In the genomic region with DNA sequence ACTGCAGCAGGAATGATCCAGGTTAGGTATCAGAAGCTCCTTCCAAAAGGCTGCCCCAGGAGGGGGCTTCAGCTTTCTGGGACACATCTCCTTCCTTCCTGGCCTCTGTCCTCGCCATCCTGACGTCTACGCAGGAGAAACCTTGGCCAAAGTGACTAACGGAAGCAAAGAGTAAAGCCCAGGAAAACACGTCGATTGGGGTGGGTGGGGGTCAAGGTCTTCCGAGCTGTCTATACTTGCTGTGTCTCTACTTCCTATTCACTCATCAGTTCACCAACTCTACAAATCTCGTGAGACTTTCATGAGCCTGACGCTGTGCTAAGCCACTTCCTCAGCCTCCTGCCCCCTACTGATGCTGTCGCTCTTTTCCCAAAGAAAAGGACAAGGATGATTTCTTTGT, we compare ENCODE assay signal across 8 cellular contexts.
DNase-seq lines count a peak whose midpoint lies in the region; ATAC-seq and TF ChIP-seq lines count a peak whose summit lies in the region.

No MANE protein-coding gene starts in this region.

- intact Hi-C loops in CD14-positive monocyte (cut with micrococcal nuclease): loop anchor here (5.0 to 10.0 kb wide), 2 partner anchors 52 to 55 kb away; no protein-coding TSS in a partner anchor
- intact Hi-C loops in activated CD4-positive, alpha-beta memory T cell treated with anti-CD3 and anti-CD28 coated beads for 36 hours (cut with micrococcal nuclease): loop anchor here (1.0 kb wide), 1 partner anchor 244 kb away; no protein-coding TSS in a partner anchor

- DNase-seq in CD14-positive monocyte (ENCODE audit: low spot score): no peak
- peak; percentile 37 for DNase-seq in activated CD4-positive, alpha-beta memory T cell treated with anti-CD3 and anti-CD28 coated beads for 36 hours
- DNase-seq in lung (ENCODE audit: low spot score): peak; percentile 24
- DNase-seq in HCEC 1CT: no peak
- no peak for DNase-seq in NCI-H1092 treated with DMSO at 0.1 percent for 48 hours (lab: John Stamatoyannopoulos, UW)
- DNase-seq in NCI-H2081 treated with DMSO at 0.1 percent for 48 hours (lab: John Stamatoyannopoulos, UW): no peak

- H3K9me3 ChIP-seq in lung (ENCODE audit: control insufficient read depth in 2 of 2, insufficient read depth in 1 of 2, low read length in 1 of 2): no peaks in the 10 kb centered on the region

- H3K9me3 Mint-ChIP-seq in CD14-positive monocyte: peaks cover 2 to 11% (median 5%) of the 10 kb centered on the region in 7 donors
- H3K9me3 Mint-ChIP-seq in activated CD4-positive, alpha-beta memory T cell treated with anti-CD3 and anti-CD28 coated beads for 36 hours: no peaks in the 10 kb centered on the region

- CTCF ChIA-PET in activated CD4-positive, alpha-beta memory T cell treated with anti-CD3 and anti-CD28 coated beads for 36 hours (lab: Charles Lee): interaction anchor here (0.7 to 6.8 kb wide), 16 partner anchors 16 to 1171 kb away, joined by 3 to 99 read pairs (median 6); partner anchors contain the start of gene RUFY4

- peak overlapping the region; percentile 73 to 84 for H3K4me3 Mint-ChIP-seq in CD14-positive monocyte
- H3K4me3 Mint-ChIP-seq in activated CD4-positive, alpha-beta memory T cell treated with anti-CD3 and anti-CD28 coated beads for 36 hours: peak overlapping the region; percentile 66

- H3K27me3 ChIP-seq in lung (ENCODE audit: control insufficient read depth, insufficient read depth): no peaks in the 10 kb centered on the region

- no peaks in the 10 kb centered on the region for H3K36me3 Mint-ChIP-seq in CD14-positive monocyte
- H3K36me3 Mint-ChIP-seq in activated CD4-positive, alpha-beta memory T cell treated with anti-CD3 and anti-CD28 coated beads for 36 hours: no peaks in the 10 kb centered on the region

- TF ChIP-seq CTCF in CD14-positive monocyte (IDR thresholded peaks at IDR 0.05): no peak
- no peak for TF ChIP-seq CTCF in lung (IDR thresholded peaks at IDR 0.05; ENCODE audit: control extremely low read depth, extremely low read depth)

- no peak overlapping the region for H3K4me3 ChIP-seq in lung

- ATAC-seq in HG02885 (IDR thresholded peaks at IDR 0.05; ENCODE audit: poor library complexity, unreplicated experiment) (peak; percentile 48), lung (ENCODE audit: insufficient read depth, low FRiP score) (no peak), HG02571 (IDR thresholded peaks at IDR 0.05; ENCODE audit: unreplicated experiment) (no peak)

- H3K36me3 ChIP-seq in lung (ENCODE audit: control insufficient read depth in 2 of 2, insufficient read depth in 2 of 2, low read length in 2 of 2): peaks cover 0 to 1% of the 10 kb centered on the region in 2 donors

- H3K27me3 Mint-ChIP-seq in CD14-positive monocyte (ENCODE audit: low read depth in 3 of 3): peaks cover 2 to 13% (median 8%) of the 10 kb centered on the region in 3 donors
- no peaks in the 10 kb centered on the region for H3K27me3 Mint-ChIP-seq in activated CD4-positive, alpha-beta memory T cell treated with anti-CD3 and anti-CD28 coated beads for 36 hours

- WGBS in lung, 2 donors: 45 to 54% methylated on average over 10 of the region's 10 CpGs

- peaks cover 0 to 7% of the 10 kb centered on the region in 2 donors for H3K4me1 ChIP-seq in lung (ENCODE audit: control insufficient read depth in 2 of 2, insufficient read depth in 2 of 2, low read length in 2 of 2)

- POLR2A ChIA-PET in activated CD4-positive, alpha-beta memory T cell treated with anti-CD3 and anti-CD28 coated beads for 36 hours (lab: Charles Lee): no interaction called here

- H3K27ac Mint-ChIP-seq in CD14-positive monocyte: peak overlapping the region; percentile 42 to 86 (median 73)
- H3K27ac Mint-ChIP-seq in activated CD4-positive, alpha-beta memory T cell treated with anti-CD3 and anti-CD28 coated beads for 36 hours: no peak overlapping the region

- peaks cover 36% of the 10 kb centered on the region for H3K4me1 Mint-ChIP-seq in CD14-positive monocyte
- H3K4me1 Mint-ChIP-seq in activated CD4-positive, alpha-beta memory T cell treated with anti-CD3 and anti-CD28 coated beads for 36 hours (ENCODE audit: low read depth): peaks cover 15% of the 10 kb centered on the region

- H3K27ac ChIP-seq in lung (ENCODE audit: low read depth in 1 of 2, low read length in 1 of 2): peak overlapping the region in 1 of 2 donors; percentile 51

Comparison
In these comparisons a context has a peak if more than half of its experiments do, and no peak if none do; other contexts are left out.
1. DNase-seq: peak in activated CD4-positive, alpha-beta memory T cell treated with anti-CD3 and anti-CD28 coated beads for 36 hours (single experiment) and lung (single experiment); none in CD14-positive monocyte (single experiment), HCEC 1CT (single experiment), NCI-H1092 treated with DMSO at 0.1 percent for 48 hours (single experiment) and NCI-H2081 treated with DMSO at 0.1 percent for 48 hours (single experiment).